In the genomic region with DNA sequence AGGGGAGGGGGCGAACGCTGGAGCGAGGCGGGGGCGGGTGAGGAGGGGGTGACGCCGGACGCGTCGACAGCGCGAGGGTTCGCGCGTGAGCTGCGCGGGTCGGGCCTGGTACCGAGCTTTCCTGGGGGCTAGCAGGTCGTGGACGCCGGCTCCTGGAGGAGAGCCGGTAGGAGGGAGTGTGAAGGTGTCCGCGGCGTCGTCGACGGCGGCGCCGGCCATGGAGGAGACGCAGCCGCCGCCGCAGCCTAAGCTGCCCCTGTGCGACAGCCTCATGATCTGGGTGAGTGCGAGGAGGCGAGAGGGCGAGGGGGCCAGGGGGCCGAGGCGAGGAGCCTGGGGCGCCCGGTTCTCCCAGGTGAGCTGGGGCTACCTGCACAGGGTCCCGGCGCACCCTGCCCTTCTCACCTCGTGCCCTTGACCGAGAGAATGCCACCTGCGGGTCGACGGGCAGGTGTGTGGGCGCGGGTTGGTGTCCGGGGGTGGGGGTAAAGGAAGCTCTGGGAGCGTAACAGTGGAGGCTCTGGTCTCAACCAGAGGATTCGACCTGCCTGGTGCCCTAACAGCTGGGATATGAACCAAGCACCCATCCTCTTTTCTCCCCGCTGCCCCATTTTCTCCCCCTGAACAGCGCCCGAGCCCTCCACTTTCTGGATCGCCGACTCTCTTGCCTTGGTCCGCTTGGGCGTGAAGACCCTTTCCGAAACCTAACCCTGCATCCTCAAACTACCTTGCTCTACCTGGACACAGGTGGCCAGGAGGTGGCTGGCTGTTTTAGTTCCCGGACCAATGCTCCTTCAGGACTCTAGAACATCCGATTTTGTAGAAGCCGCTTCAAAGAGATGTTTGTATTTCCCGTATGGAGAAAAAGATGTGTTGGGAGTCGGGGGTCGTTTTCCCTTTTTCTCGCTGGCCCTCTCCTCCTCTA, we compare ENCODE assay signal across 9 cellular contexts. TPM values are rescaled to one million over a fixed set of nuclear protein-coding genes. Genes with fewer than 3 reads are reported as not detected.
DNase-seq lines count a peak whose midpoint lies in the region; ATAC-seq and TF ChIP-seq lines count a peak whose summit lies in the region.
"Had no signal": no experiment of that assay in that cellular context is flagged by ENCODE, and none has a peak within 500 bp of the region (broad histone marks: within the 10 kb centered on the region; RNA-seq: fewer than 3 reads in every experiment).

A gene (plus strand): TSS at position 49 of the 925 bp plus-strand sequence. CDS start 169 bp downstream, at position 218.

- H3K4me2 ChIP-seq in IMR-90 (ENCODE audit: low read depth, low read length), result no peak within 1 kb of the TSS; the same call in 1 of the 2 replicates
- H3K4me2 ChIP-seq in Karpas-422 (ENCODE audit: low read depth, low read length, poor library complexity, severe bottlenecking), result no peak within 1 kb of the TSS

- WGBS in IMR-90 (ENCODE audit: extremely low coverage in 2 of 2, insufficient read length in 1 of 2), 2 experiments, result 2% methylated on average over 45 of the region's 71 CpGs; no CpG with 5 or more reads in 1 of the 2 experiments
- 5 to 14% (median 8%) methylated on average over 27 to 70 of the region's 71 CpGs for WGBS in stomach, 5 donors

- no peak for TF ChIP-seq EP300 in stomach (IDR thresholded peaks at IDR 0.05)

- H3K23ac ChIP-seq in IMR-90 (ENCODE audit: low read depth, low read length), result no peak within 1 kb of the TSS

- H4K91ac ChIP-seq in IMR-90 (ENCODE audit: insufficient read depth, low read depth, low read length), result no peak within 1 kb of the TSS

- no peaks in the 10 kb centered on the region for H3K9me2 ChIP-seq in Karpas-422 (replicated peaks; ENCODE audit: insufficient read depth, low read length)

- TF ChIP-seq CTCF in IMR-90 (conservative IDR thresholded peaks at IDR 0.05; ENCODE audit: low read depth, low read length), result no peak
- no peak for TF ChIP-seq CTCF in ascending aorta (IDR thresholded peaks at IDR 0.05)
- TF ChIP-seq CTCF in stomach (IDR thresholded peaks at IDR 0.05), result no peak

- no peak within 1 kb of the TSS for H3K14ac ChIP-seq in IMR-90 (replicated peaks; ENCODE audit: low read depth, low read length)

- H4K8ac ChIP-seq in IMR-90 (ENCODE audit: low read depth in 2 of 2, low read length in 2 of 2), result no peak within 1 kb of the TSS

- H2AFZ ChIP-seq in IMR-90 (replicated peaks; ENCODE audit: low read length, poor library complexity) (peak within 1 kb of the TSS; percentile 50), Karpas-422 (ENCODE audit: low read length) (no peak within 1 kb of the TSS)

- no TSS peak for BruUV-seq in IMR-90 (replicated peaks; lab: Mats Ljungman, UMichigan)

- POLR2A ChIA-PET in IMR-90 (lab: Charles Lee; ENCODE audit: unreplicated experiment), result no interaction called here

- H3K36me3 ChIP-seq in IMR-90 (ENCODE audit: control insufficient read depth, insufficient read depth, low read length) (no peaks in the 10 kb centered on the region), ascending aorta (no peaks in the 10 kb centered on the region), stomach (no peaks in the 10 kb centered on the region), Karpas-422 (ENCODE audit: insufficient read depth, low read length) (no peaks in the 10 kb centered on the region)

- H3K9me3 ChIP-seq in IMR-90 (ENCODE audit: control insufficient read depth, insufficient read depth, low read length) (no peaks in the 10 kb centered on the region), ascending aorta (no peaks in the 10 kb centered on the region), stomach (no peaks in the 10 kb centered on the region), Karpas-422 (ENCODE audit: low read length) (no peaks in the 10 kb centered on the region)

- H2BK15ac ChIP-seq in IMR-90 (ENCODE audit: low read depth, low read length), result no peak within 1 kb of the TSS

- DNase-seq in COR-L47 (lab: John Stamatoyannopoulos, UW) (peak; percentile 34), IMR-90 (no peak), ascending aorta (ENCODE audit: low spot score in 2 of 2) (no peak), stomach (no peak), NCI-H1930 (lab: John Stamatoyannopoulos, UW) (no peak), Karpas-422 (no peak)

- no peak within 1 kb of the TSS for H2BK20ac ChIP-seq in IMR-90 (ENCODE audit: low read depth, low read length)

- TF ChIP-seq RAD21 in IMR-90 (IDR thresholded peaks at IDR 0.05; ENCODE audit: low read length), result no peak

- TF ChIP-seq POLR2A in IMR-90 (IDR thresholded peaks at IDR 0.05; ENCODE audit: low read depth, low read length) (no peak), stomach (IDR thresholded peaks at IDR 0.05) (no peak)

- H3K56ac ChIP-seq in IMR-90 (ENCODE audit: extremely low read depth, insufficient read depth, low read length), result no peak within 1 kb of the TSS

- no peaks in the 10 kb centered on the region for H3K79me2 ChIP-seq in Karpas-422 (ENCODE audit: low read length)

- no peak within 1 kb of the TSS for H2BK5ac ChIP-seq in IMR-90 (ENCODE audit: low read depth, low read length, poor library complexity, severe bottlenecking)

- CTCF ChIA-PET in IMR-90 (lab: Yijun Ruan, JAX), result no interaction called here

- H4K5ac ChIP-seq in IMR-90 (ENCODE audit: low read depth, low read length), result no peak within 1 kb of the TSS

- H3K4me1 ChIP-seq in IMR-90 (ENCODE audit: control insufficient read depth, insufficient read depth, low read length) (no peaks in the 10 kb centered on the region; the same call in 1 of the 2 replicates), ascending aorta (peaks cover 0 to 8% of the 10 kb centered on the region in 2 donors), stomach (peaks cover 0 to 30% (median 24%) of the 10 kb centered on the region in 4 donors), Karpas-422 (ENCODE audit: low read length) (no peaks in the 10 kb centered on the region)

- H3K4ac ChIP-seq in IMR-90 (ENCODE audit: low read depth, low read length), result no peak within 1 kb of the TSS

- intact Hi-C loops in IMR-90 (cut with micrococcal nuclease) (no loop called here), ascending aorta (cut with DNase I) (no loop called here), stomach (cut with DNase I; ENCODE audit: low total_unique reads) (no loop called here)

- H3K4me3 ChIP-seq in IMR-90 (ENCODE audit: insufficient read depth, low read depth, low read length) (no peak within 1 kb of the TSS), ascending aorta (peak within 1 kb of the TSS; percentile 63), stomach (peak within 1 kb of the TSS; percentile 46 to 64 (median 62)), Karpas-422 (ENCODE audit: low read length) (no peak within 1 kb of the TSS)

- peak; percentile 38 for ATAC-seq in GM19455 (IDR thresholded peaks at IDR 0.05; ENCODE audit: unreplicated experiment)
- no peak for ATAC-seq in IMR-90 (ENCODE audit: low read depth)

- H2BK120ac ChIP-seq in IMR-90 (ENCODE audit: low read depth, low read length), result no peak within 1 kb of the TSS

- dilution Hi-C loops in IMR-90 (cut with HindIII; ENCODE audit: low sequenced_read_pairs, unreplicated experiment), result no loop called here

- in situ Hi-C loops in IMR-90 (cut with MboI; ENCODE audit: low sequenced_read_pairs), result no loop called here

- no peak within 1 kb of the TSS for H2AK5ac ChIP-seq in IMR-90 (ENCODE audit: low read depth, low read length)

- no peak within 1 kb of the TSS for H3K9ac ChIP-seq in IMR-90 (ENCODE audit: low read depth, low read length)
- no peak within 1 kb of the TSS for H3K9ac ChIP-seq in Karpas-422 (ENCODE audit: low read length)

- H3K27ac ChIP-seq in IMR-90 (ENCODE audit: insufficient read depth, low read length) (no peak within 1 kb of the TSS), ascending aorta (no peak within 1 kb of the TSS), layer of hippocampus (ENCODE audit: low read depth, low read length) (peak within 1 kb of the TSS; percentile 46), stomach (peak within 1 kb of the TSS; percentile 81 to 94 (median 88)), Karpas-422 (ENCODE audit: low read length) (no peak within 1 kb of the TSS)

- H3K79me1 ChIP-seq in IMR-90 (ENCODE audit: low read depth in 1 of 2, low read length in 2 of 2), result no peaks in the 10 kb centered on the region

- H3K27me3 ChIP-seq in IMR-90 (ENCODE audit: control insufficient read depth, insufficient read depth, low read length) (peaks cover 28% of the 10 kb centered on the region), ascending aorta (peaks cover 5% of the 10 kb centered on the region), layer of hippocampus (ENCODE audit: control insufficient read depth, insufficient read depth, low read length) (peaks cover 5% of the 10 kb centered on the region), stomach (peaks cover 0 to 45% (median 18%) of the 10 kb centered on the region in 3 donors), Karpas-422 (ENCODE audit: low read length) (no peaks in the 10 kb centered on the region)

- H3K9me1 ChIP-seq in IMR-90 (ENCODE audit: insufficient read depth, low read length), result no peaks in the 10 kb centered on the region

- H3K18ac ChIP-seq in IMR-90 (ENCODE audit: low read depth, low read length), result no peak within 1 kb of the TSS

- H2AK9ac ChIP-seq in IMR-90 (replicated peaks; ENCODE audit: low read depth, low read length, poor library complexity), result peak within 1 kb of the TSS; percentile 26

- H4K20me1 ChIP-seq in IMR-90 (ENCODE audit: insufficient read depth, low read length), result no peaks in the 10 kb centered on the region
- no peaks in the 10 kb centered on the region for H4K20me1 ChIP-seq in Karpas-422 (ENCODE audit: insufficient read depth, low read depth, low read length)

TF ChIP-seq in IMR-90, 13 proteins besides CTCF, POLR2A, EP300 and RAD21 (continues in another document):
- no peak for TF ChIP-seq MAZ (IDR thresholded peaks at IDR 0.05; ENCODE audit: borderline replicate concordance, low read depth, low read length)
- TF ChIP-seq, protein P1, sequence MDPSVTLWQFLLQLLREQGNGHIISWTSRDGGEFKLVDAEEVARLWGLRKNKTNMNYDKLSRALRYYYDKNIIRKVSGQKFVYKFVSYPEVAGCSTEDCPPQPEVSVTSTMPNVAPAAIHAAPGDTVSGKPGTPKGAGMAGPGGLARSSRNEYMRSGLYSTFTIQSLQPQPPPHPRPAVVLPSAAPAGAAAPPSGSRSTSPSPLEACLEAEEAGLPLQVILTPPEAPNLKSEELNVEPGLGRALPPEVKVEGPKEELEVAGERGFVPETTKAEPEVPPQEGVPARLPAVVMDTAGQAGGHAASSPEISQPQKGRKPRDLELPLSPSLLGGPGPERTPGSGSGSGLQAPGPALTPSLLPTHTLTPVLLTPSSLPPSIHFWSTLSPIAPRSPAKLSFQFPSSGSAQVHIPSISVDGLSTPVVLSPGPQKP (IDR thresholded peaks at IDR 0.05; ENCODE audit: borderline replicate concordance, low read depth, low read length), result no peak
- TF ChIP-seq NFE2L2 (IDR thresholded peaks at IDR 0.05; ENCODE audit: low read depth, low read length), result no peak
- no peak for TF ChIP-seq MAFK (IDR thresholded peaks at IDR 0.05; ENCODE audit: low read depth, low read length)
- no peak for TF ChIP-seq FOS (IDR thresholded peaks at IDR 0.05; ENCODE audit: low read depth, low read length)
- TF ChIP-seq CEBPB (IDR thresholded peaks at IDR 0.05; ENCODE audit: low read depth, low read length), result no peak

RNA-seq across cellular contexts. Expression of the gene that starts here (rescaled TPM):
- total RNA-seq in IMR-90 (2012; rRNA removed), result not detected in 2 replicates
- polyA plus RNA-seq in IMR-90 (2012; rRNA removed), result not detected in 2 replicates
- polyA plus RNA-seq in IMR-90 (2012; cell fraction: cytosol; rRNA removed), result not detected in 2 replicates
- not detected in 2 replicates for polyA plus RNA-seq in IMR-90 (2012; cell fraction: nucleus; rRNA removed; ENCODE audit: low replicate concordance)
- total RNA-seq in ascending aorta, result not detected
- 10 to 100 TPM in 2 of 5 donors, 1 to 10 TPM in 3; 1.8 to 41.9 (median 6.2) TPM for total RNA-seq in stomach
- 10 to 100 TPM in 1 of 3 donors, 1 to 10 TPM in 2; 7.0 to 11.3 (median 7.2) TPM for polyA plus RNA-seq in stomach
- total RNA-seq in Karpas-422 (2014; rRNA removed; shearing (Covaris generic); ENCODE audit: low replicate concordance), result not detected in 2 replicates
- polyA plus RNA-seq: fibroblast of lung had no signal

Comparison
In these comparisons a context has a peak if more than half of its experiments do, and no peak if none do; other contexts are left out.
1. H3K27ac ChIP-seq: peak in layer of hippocampus (single experiment) and stomach (5 of 5); none in IMR-90 (single experiment), ascending aorta (0 of 2) and Karpas-422 (single experiment).
2. H3K4me3 ChIP-seq: peak in ascending aorta (2 of 2) and stomach (4 of 4); none in IMR-90 (single experiment) and Karpas-422 (single experiment).